1 cellular context compared by ENCODE assay signal in genomic region chr15:42919308-42919707, GRCh38.
TF ChIP-seq lines count a peak whose summit lies in the region.

No MANE protein-coding gene starts in this region.

TF ChIP-seq in HepG2, 621 proteins besides CTCF, POLR2A, EP300 and RAD21 (continued from another document):
- no peak for TF ChIP-seq HIVEP1 (CRISPR knock-in tag; IDR thresholded peaks at IDR 0.05)
- TF ChIP-seq HNRNPL (IDR thresholded peaks at IDR 0.05; ENCODE audit: low read depth, low read length): no peak
- no peak for TF ChIP-seq PTBP1 (IDR thresholded peaks at IDR 0.05; ENCODE audit: low read depth, low read length, poor library complexity, severe bottlenecking)
- no peak for TF ChIP-seq PHF20 (CRISPR knock-in tag; IDR thresholded peaks at IDR 0.05)
- TF ChIP-seq CBX2 (IDR thresholded peaks at IDR 0.05; ENCODE audit: low read depth, low read length): no peak
- TF ChIP-seq CBX2 (CRISPR knock-in tag; IDR thresholded peaks at IDR 0.05; ENCODE audit: low read depth): no peak
- no peak for TF ChIP-seq ZNF282 (IDR thresholded peaks at IDR 0.05; ENCODE audit: partially characterized antibody)
- no peak for TF ChIP-seq SKI (IDR thresholded peaks at IDR 0.05; ENCODE audit: partially characterized antibody)
- TF ChIP-seq FOXP4 (CRISPR knock-in tag; IDR thresholded peaks at IDR 0.05): no peak
- no peak for TF ChIP-seq THAP8 (CRISPR knock-in tag; IDR thresholded peaks at IDR 0.05; ENCODE audit: borderline replicate concordance)
- TF ChIP-seq MXD4 (CRISPR knock-in tag; IDR thresholded peaks at IDR 0.05): no peak
- TF ChIP-seq, protein P1, sequence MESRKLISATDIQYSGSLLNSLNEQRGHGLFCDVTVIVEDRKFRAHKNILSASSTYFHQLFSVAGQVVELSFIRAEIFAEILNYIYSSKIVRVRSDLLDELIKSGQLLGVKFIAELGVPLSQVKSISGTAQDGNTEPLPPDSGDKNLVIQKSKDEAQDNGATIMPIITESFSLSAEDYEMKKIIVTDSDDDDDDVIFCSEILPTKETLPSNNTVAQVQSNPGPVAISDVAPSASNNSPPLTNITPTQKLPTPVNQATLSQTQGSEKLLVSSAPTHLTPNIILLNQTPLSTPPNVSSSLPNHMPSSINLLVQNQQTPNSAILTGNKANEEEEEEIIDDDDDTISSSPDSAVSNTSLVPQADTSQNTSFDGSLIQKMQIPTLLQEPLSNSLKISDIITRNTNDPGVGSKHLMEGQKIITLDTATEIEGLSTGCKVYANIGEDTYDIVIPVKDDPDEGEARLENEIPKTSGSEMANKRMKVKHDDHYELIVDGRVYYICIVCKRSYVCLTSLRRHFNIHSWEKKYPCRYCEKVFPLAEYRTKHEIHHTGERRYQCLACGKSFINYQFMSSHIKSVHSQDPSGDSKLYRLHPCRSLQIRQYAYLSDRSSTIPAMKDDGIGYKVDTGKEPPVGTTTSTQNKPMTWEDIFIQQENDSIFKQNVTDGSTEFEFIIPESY (CRISPR knock-in tag; IDR thresholded peaks at IDR 0.05): no peak
- no peak for TF ChIP-seq ZFP37 (CRISPR knock-in tag; IDR thresholded peaks at IDR 0.05; ENCODE audit: borderline replicate concordance)
